In genomic region chr3:48232734-48233133, GRCh38 we compare ENCODE assay signal across 8 cellular contexts. TPM values are rescaled to one million over a fixed set of nuclear protein-coding genes. Genes with fewer than 3 reads are reported as not detected.
DNase-seq lines count a peak whose midpoint lies in the region; ATAC-seq and TF ChIP-seq lines count a peak whose summit lies in the region.

No MANE protein-coding gene starts in this region.

- H3K9me2 ChIP-seq in MM.1S (replicated peaks; ENCODE audit: insufficient read depth, low read length): no peaks in the 10 kb centered on the region

- H3K4me1 ChIP-seq in MM.1S (ENCODE audit: low read length) (no peaks in the 10 kb centered on the region), heart left ventricle (peaks cover 0 to 15% (median 9%) of the 10 kb centered on the region in 12 donors)

- no peak overlapping the region; the same call in 1 of the 2 replicates for H3K4me3 ChIP-seq in MM.1S (ENCODE audit: low read length)
- H3K4me3 ChIP-seq in heart left ventricle: peak overlapping the region in 4 of 12 donors; percentile 6 to 31 (median 23)

- no peaks in the 10 kb centered on the region for H3K36me3 Mint-ChIP-seq in activated naive CD4-positive, alpha-beta T cell treated with anti-CD3 and anti-CD28 coated beads, Interleukin-2, amount 50 U/mL, for 72 hours

- H3K9ac ChIP-seq in MM.1S (ENCODE audit: low read length): no peak overlapping the region

- H3K9me3 ChIP-seq in MM.1S (replicated peaks; ENCODE audit: insufficient read depth, low read length) (no peaks in the 10 kb centered on the region), heart left ventricle (no peaks in the 10 kb centered on the region)

- H3K27me3 ChIP-seq in MM.1S (replicated peaks; ENCODE audit: insufficient read depth, low read length) (no peaks in the 10 kb centered on the region), heart left ventricle (no peaks in the 10 kb centered on the region)

- H3K36me3 ChIP-seq in MM.1S (replicated peaks; ENCODE audit: insufficient read depth, low read length) (no peaks in the 10 kb centered on the region), heart left ventricle (no peaks in the 10 kb centered on the region)

- peak overlapping the region; percentile 31 for H3K4me2 ChIP-seq in MM.1S (ENCODE audit: low read depth, low read length)

- no peaks in the 10 kb centered on the region for H4K20me1 ChIP-seq in MM.1S (ENCODE audit: insufficient read depth, low read length)

- TF ChIP-seq CTCF in MM.1S (IDR thresholded peaks at IDR 0.05; ENCODE audit: low read length): peak; percentile 68
- peak; percentile 35 to 70 (median 52) for TF ChIP-seq CTCF in heart left ventricle (IDR thresholded peaks at IDR 0.05)

- peak overlapping the region in 1 of 2 donors; percentile 57 for H3K27ac Mint-ChIP-seq in activated naive CD4-positive, alpha-beta T cell treated with anti-CD3 and anti-CD28 coated beads, Interleukin-2, amount 50 U/mL, for 72 hours

- no peaks in the 10 kb centered on the region for H3K79me2 ChIP-seq in MM.1S (ENCODE audit: low read length)

- ATAC-seq in GM19395 (IDR thresholded peaks at IDR 0.05; ENCODE audit: unreplicated experiment): peak; percentile 60
- peak; percentile 94 to 99 for ATAC-seq in activated naive CD4-positive, alpha-beta T cell treated with anti-CD3 and anti-CD28 coated beads, Interleukin-2, amount 50 U/mL, for 72 hours
- peak; percentile 74 to 96 (median 95) for ATAC-seq in heart left ventricle
- no peak for ATAC-seq in GM18873 (IDR thresholded peaks at IDR 0.05; ENCODE audit: low FRiP score, unreplicated experiment)

- 23 to 35% (median 29%) methylated on average over 6 of the region's 6 CpGs for WGBS in heart left ventricle, 4 donors

- intact Hi-C loops in heart left ventricle (cut with DNase I): loop anchor here in 3 of 10 donors (2.0 to 5.0 kb wide), 2 partner anchors 204 to 205 kb away; no protein-coding TSS in a partner anchor

- H3K9me3 Mint-ChIP-seq in activated naive CD4-positive, alpha-beta T cell treated with anti-CD3 and anti-CD28 coated beads, Interleukin-2, amount 50 U/mL, for 72 hours: no peaks in the 10 kb centered on the region

- H3K27ac ChIP-seq in MM.1S (ENCODE audit: low read length): no peak overlapping the region
- H3K27ac ChIP-seq in heart left ventricle: peak overlapping the region in 2 of 12 donors; percentile 18 to 27

- no peak for TF ChIP-seq POLR2A in heart left ventricle (IDR thresholded peaks at IDR 0.05)

- DNase-seq in AG20443 (ENCODE audit: low spot score) (peak; percentile 78), MM.1S (peak; percentile 57), SK-N-DZ (ENCODE audit: low spot score) (peak; percentile 85), heart left ventricle (peak; percentile 49 to 78 (median 62)), putamen (ENCODE audit: low spot score) (peak; percentile 71)
- DNase-seq in activated naive CD4-positive, alpha-beta T cell treated with anti-CD3 and anti-CD28 coated beads, Interleukin-2, amount 50 U/mL, for 72 hours (ENCODE audit: low spot score in 2 of 2): peak in 1 of 2 donors; percentile 64

- peak overlapping the region; percentile 91 for H2AFZ ChIP-seq in MM.1S (ENCODE audit: low read length)

- no peaks in the 10 kb centered on the region for H3F3A ChIP-seq in MM.1S (ENCODE audit: insufficient read depth, low read length)

RNA-seq across cellular contexts. Expression of gene ZNF589, which starts 8.2 kb away (rescaled TPM):
- polyA plus RNA-seq in SK-N-DZ (2014; cell fraction: cytosol; rRNA removed): 10.6 and 13.4 TPM in 2 replicates
- 22.8 and 33.3 TPM in 2 replicates for polyA plus RNA-seq in SK-N-DZ (2014; cell fraction: nucleus; rRNA removed)
- total RNA-seq in activated naive CD4-positive, alpha-beta T cell treated with anti-CD3 and anti-CD28 coated beads, Interleukin-2, amount 50 U/mL, for 72 hours: 10 to 100 TPM; 24.2 to 58.3 TPM
- total RNA-seq in heart left ventricle: 1 to 10 TPM; 2.7 to 7.5 (median 4.8) TPM
- 1 to 10 TPM; 3.0 to 3.9 TPM for polyA plus RNA-seq in heart left ventricle

RNA-seq across cellular contexts. Expression of gene CAMP, which starts 9.4 kb away (rescaled TPM):
- polyA plus RNA-seq in SK-N-DZ (2014; cell fraction: cytosol; rRNA removed): not detected in 2 replicates
- not detected in 2 replicates for polyA plus RNA-seq in SK-N-DZ (2014; cell fraction: nucleus; rRNA removed)
- total RNA-seq in activated naive CD4-positive, alpha-beta T cell treated with anti-CD3 and anti-CD28 coated beads, Interleukin-2, amount 50 U/mL, for 72 hours: not detected
- 1 to 10 TPM in 1 of 9 donors, under 1 TPM in 1, not detected in 7; 0.48 to 3.0 TPM for total RNA-seq in heart left ventricle
- polyA plus RNA-seq in heart left ventricle: 1 to 10 TPM in 1 of 2 donors, under 1 TPM in 1; 0.76 to 1.2 TPM

RNA-seq across cellular contexts. Expression of gene CDC25A, which starts 44.5 kb away (rescaled TPM):
- polyA plus RNA-seq in SK-N-DZ (2014; cell fraction: cytosol; rRNA removed): 40.2 and 82.8 TPM in 2 replicates
- 27.2 and 36.6 TPM in 2 replicates for polyA plus RNA-seq in SK-N-DZ (2014; cell fraction: nucleus; rRNA removed)
- total RNA-seq in activated naive CD4-positive, alpha-beta T cell treated with anti-CD3 and anti-CD28 coated beads, Interleukin-2, amount 50 U/mL, for 72 hours: 10 to 100 TPM; 29.0 to 37.6 TPM
- 1 to 10 TPM in 5 of 9 donors, under 1 TPM in 4; 0.49 to 3.6 (median 1.1) TPM for total RNA-seq in heart left ventricle
- under 1 TPM; 0.42 to 0.57 TPM for polyA plus RNA-seq in heart left ventricle

Comparison
In these comparisons a context has a peak if more than half of its experiments do, and no peak if none do; other contexts are left out.
1. RNA of gene CDC25A, which starts 44.5 kb away (total RNA-seq): 29.0 to 37.6 TPM in activated naive CD4-positive, alpha-beta T cell treated with anti-CD3 and anti-CD28 coated beads, Interleukin-2, amount 50 U/mL, for 72 hours; 0.49 to 3.6 TPM in heart left ventricle; every median in the first group is over 4 times any median in the second.